ENCODE assay signal across 9 cellular contexts in genomic region chr15:91866371-91866905, GRCh38. TPM values are rescaled to one million over a fixed set of nuclear protein-coding genes. Genes with fewer than 3 reads are reported as not detected.
DNase-seq lines count a peak whose midpoint lies in the region; ATAC-seq and TF ChIP-seq lines count a peak whose summit lies in the region.
"Had no signal": no experiment of that assay in that cellular context is flagged by ENCODE, and none has a peak within 500 bp of the region (broad histone marks: within the 10 kb centered on the region; RNA-seq: fewer than 3 reads in every experiment).

No MANE protein-coding gene starts in this region.

- H3K27me3 ChIP-seq in ascending aorta: no peaks in the 10 kb centered on the region

- DNase-seq in activated CD4-positive, alpha-beta memory T cell treated with anti-CD3 and anti-CD28 coated beads, Interleukin-2, amount 10 ng/mL, durations not matched to agents 7 days and 5 days: no peak
- no peak for DNase-seq in activated CD4-positive, alpha-beta memory T cell treated with anti-CD3 and anti-CD28 coated beads for 36 hours
- DNase-seq in ascending aorta (ENCODE audit: low spot score in 2 of 2) (no peak), left colon (no peak), ureter (ENCODE audit: low spot score) (peak; percentile 66), GM13976 (ENCODE audit: low spot score) (no peak)
- DNase-seq: NCI-H748 treated with DMSO at 0.1 percent for 48 hours had no signal

- H3K27ac ChIP-seq in ascending aorta: peak overlapping the region; percentile 77 to 90

- POLR2A ChIA-PET in activated CD4-positive, alpha-beta memory T cell treated with anti-CD3 and anti-CD28 coated beads, Interleukin-2, amount 10 ng/mL, durations not matched to agents 7 days and 5 days (lab: Charles Lee): interaction anchor here (1.3 to 5.9 kb wide), 2 partner anchors 8 to 12 kb away, joined by 3 to 47 read pairs; partner anchors contain the start of gene SLCO3A1
- POLR2A ChIA-PET in activated CD4-positive, alpha-beta memory T cell treated with anti-CD3 and anti-CD28 coated beads for 36 hours (lab: Charles Lee): interaction anchor here (1.1 to 1.2 kb wide), 2 partner anchors 8 to 14 kb away, joined by 3 to 4 read pairs; no protein-coding TSS in a partner anchor

- H3K4me3 ChIP-seq in ascending aorta: peak overlapping the region in 1 of 2 donors; percentile 25

- TF ChIP-seq CTCF in ascending aorta (IDR thresholded peaks at IDR 0.05): no peak
- no peak for TF ChIP-seq CTCF in GM13976 (IDR thresholded peaks at IDR 0.05; ENCODE audit: borderline replicate concordance, control extremely low read depth, extremely low read depth, insufficient read depth, missing control alignments)

- ATAC-seq in left colon: peak; percentile 48
- no peak for ATAC-seq in GM18870 (IDR thresholded peaks at IDR 0.05; ENCODE audit: unreplicated experiment)
- no peak for ATAC-seq in GM21576 (IDR thresholded peaks at IDR 0.05; ENCODE audit: unreplicated experiment)

- peaks cover 11 to 43% of the 10 kb centered on the region in 2 donors for H3K4me1 ChIP-seq in ascending aorta

- in situ Hi-C loops in GM13976 (cut with MboI; ENCODE audit: low sequenced_read_pairs, unreplicated experiment): no loop called here

- H3K4me3 Mint-ChIP-seq in activated CD4-positive, alpha-beta memory T cell treated with anti-CD3 and anti-CD28 coated beads, Interleukin-2, amount 10 ng/mL, durations not matched to agents 7 days and 5 days: peak overlapping the region; percentile 8
- H3K4me3 Mint-ChIP-seq in activated CD4-positive, alpha-beta memory T cell treated with anti-CD3 and anti-CD28 coated beads for 36 hours: no peak overlapping the region

- no peaks in the 10 kb centered on the region for H3K27me3 Mint-ChIP-seq in activated CD4-positive, alpha-beta memory T cell treated with anti-CD3 and anti-CD28 coated beads, Interleukin-2, amount 10 ng/mL, durations not matched to agents 7 days and 5 days
- no peaks in the 10 kb centered on the region for H3K27me3 Mint-ChIP-seq in activated CD4-positive, alpha-beta memory T cell treated with anti-CD3 and anti-CD28 coated beads for 36 hours

- CTCF ChIA-PET in activated CD4-positive, alpha-beta memory T cell treated with anti-CD3 and anti-CD28 coated beads, Interleukin-2, amount 10 ng/mL, durations not matched to agents 7 days and 5 days (lab: Charles Lee): interaction anchor here (0.9 to 2.5 kb wide), 3 partner anchors 12 to 17 kb away, joined by 4 to 9 read pairs (median 5); partner anchors contain the start of gene SLCO3A1
- CTCF ChIA-PET in activated CD4-positive, alpha-beta memory T cell treated with anti-CD3 and anti-CD28 coated beads for 36 hours (lab: Charles Lee): interaction anchor here (1.5 to 2.2 kb wide), 3 partner anchors 12 to 209 kb away, joined by 3 to 5 read pairs (median 4); partner anchors contain the start of gene SLCO3A1

- no peaks in the 10 kb centered on the region for H3K36me3 ChIP-seq in ascending aorta

- H3K27ac Mint-ChIP-seq in activated CD4-positive, alpha-beta memory T cell treated with anti-CD3 and anti-CD28 coated beads, Interleukin-2, amount 10 ng/mL, durations not matched to agents 7 days and 5 days: no peak overlapping the region
- H3K27ac Mint-ChIP-seq in activated CD4-positive, alpha-beta memory T cell treated with anti-CD3 and anti-CD28 coated beads for 36 hours: no peak overlapping the region

- H3K9me3 ChIP-seq in ascending aorta: no peaks in the 10 kb centered on the region

- H3K4me1 Mint-ChIP-seq in activated CD4-positive, alpha-beta memory T cell treated with anti-CD3 and anti-CD28 coated beads, Interleukin-2, amount 10 ng/mL, durations not matched to agents 7 days and 5 days: peaks cover 86% of the 10 kb centered on the region
- H3K4me1 Mint-ChIP-seq in activated CD4-positive, alpha-beta memory T cell treated with anti-CD3 and anti-CD28 coated beads for 36 hours (ENCODE audit: low read depth): peaks cover 80% of the 10 kb centered on the region

- peaks cover 13% of the 10 kb centered on the region for H3K36me3 Mint-ChIP-seq in activated CD4-positive, alpha-beta memory T cell treated with anti-CD3 and anti-CD28 coated beads, Interleukin-2, amount 10 ng/mL, durations not matched to agents 7 days and 5 days (ENCODE audit: low read depth)
- H3K36me3 Mint-ChIP-seq in activated CD4-positive, alpha-beta memory T cell treated with anti-CD3 and anti-CD28 coated beads for 36 hours: peaks cover 4% of the 10 kb centered on the region

- intact Hi-C loops in activated CD4-positive, alpha-beta memory T cell treated with anti-CD3 and anti-CD28 coated beads for 36 hours (cut with micrococcal nuclease): no loop called here
- intact Hi-C loops in ascending aorta (cut with DNase I) (loop anchor here (2.0 to 5.0 kb wide), 6 partner anchors 14 to 211 kb away; partner anchors contain the start of gene SLCO3A1), left colon (cut with DNase I, micrococcal nuclease) (no loop called here)

- H3K9me3 Mint-ChIP-seq in activated CD4-positive, alpha-beta memory T cell treated with anti-CD3 and anti-CD28 coated beads, Interleukin-2, amount 10 ng/mL, durations not matched to agents 7 days and 5 days: peaks cover 2% of the 10 kb centered on the region
- no peaks in the 10 kb centered on the region for H3K9me3 Mint-ChIP-seq in activated CD4-positive, alpha-beta memory T cell treated with anti-CD3 and anti-CD28 coated beads for 36 hours

RNA-seq across cellular contexts. Expression of gene SLCO3A1, which starts 12.9 kb away (rescaled TPM):
- total RNA-seq in activated CD4-positive, alpha-beta memory T cell treated with anti-CD3 and anti-CD28 coated beads, Interleukin-2, amount 10 ng/mL, durations not matched to agents 7 days and 5 days: 10 to 100 TPM; 48.8 to 52.6 TPM
- total RNA-seq in activated CD4-positive, alpha-beta memory T cell treated with anti-CD3 and anti-CD28 coated beads for 36 hours: 10 to 100 TPM; 10.8 to 12.7 TPM
- total RNA-seq in ascending aorta (53.2 TPM), left colon (10 to 100 TPM; 13.0 to 15.1 TPM), ureter (42.3 TPM)
